Comparison of ENCODE assay signal across 1 cellular context in the genomic region with DNA sequence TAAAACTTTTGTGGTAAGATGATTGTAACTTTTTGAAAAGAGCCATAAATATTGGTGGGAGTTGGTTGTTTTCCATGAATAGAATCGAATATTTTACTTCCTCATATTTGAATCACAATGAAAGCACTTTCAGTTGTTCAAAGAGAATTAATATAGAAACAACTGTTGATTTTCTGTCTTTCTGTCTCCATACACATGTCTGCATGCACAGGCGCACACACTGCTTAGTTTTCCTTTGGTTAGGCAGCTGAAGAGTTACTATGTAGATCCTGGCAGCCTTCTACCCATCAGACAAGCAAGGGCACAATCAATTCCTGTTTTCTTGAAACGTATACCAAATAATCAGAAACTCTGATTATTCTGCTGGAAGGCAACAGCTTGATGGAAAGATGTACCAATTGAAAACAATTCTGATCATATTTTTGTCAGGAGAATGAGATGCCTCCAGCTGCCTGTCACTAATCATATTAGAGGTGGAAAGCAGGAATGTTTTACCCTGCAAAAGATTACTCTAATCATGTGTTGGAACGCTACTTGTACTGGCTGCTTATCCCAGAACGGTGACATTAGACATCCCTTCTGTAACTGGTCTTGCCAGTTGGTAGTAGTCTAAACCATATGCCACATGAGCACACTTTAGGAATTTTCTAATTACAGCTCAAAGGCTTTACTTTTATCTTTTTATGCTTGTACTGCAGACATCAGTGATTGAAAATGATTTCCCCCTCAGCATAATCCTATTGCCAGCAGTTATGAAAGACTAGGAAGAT.
TF ChIP-seq lines count a peak whose summit lies in the region.

No MANE protein-coding gene starts in this region.

TF ChIP-seq in endothelial cell of umbilical vein, 7 proteins besides CTCF, POLR2A, EP300 and RAD21 (continued from another document):
- TF ChIP-seq MYC (IDR thresholded peaks at IDR 0.05; ENCODE audit: low read depth, low read length) (no peak), POLR2AphosphoS5 (IDR thresholded peaks at IDR 0.05; ENCODE audit: insufficient read depth, low read depth, low read length) (no peak), EZH2 (IDR thresholded peaks at IDR 0.05; ENCODE audit: borderline replicate concordance, low read depth, low read length, severe bottlenecking) (no peak)
- TF ChIP-seq, protein P1, sequence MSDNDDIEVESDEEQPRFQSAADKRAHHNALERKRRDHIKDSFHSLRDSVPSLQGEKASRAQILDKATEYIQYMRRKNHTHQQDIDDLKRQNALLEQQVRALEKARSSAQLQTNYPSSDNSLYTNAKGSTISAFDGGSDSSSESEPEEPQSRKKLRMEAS (IDR thresholded peaks at IDR 0.05; ENCODE audit: insufficient read depth, insufficient read length), result no peak
